Comparison of ENCODE assay signal across 27 cellular contexts in the genomic region with DNA sequence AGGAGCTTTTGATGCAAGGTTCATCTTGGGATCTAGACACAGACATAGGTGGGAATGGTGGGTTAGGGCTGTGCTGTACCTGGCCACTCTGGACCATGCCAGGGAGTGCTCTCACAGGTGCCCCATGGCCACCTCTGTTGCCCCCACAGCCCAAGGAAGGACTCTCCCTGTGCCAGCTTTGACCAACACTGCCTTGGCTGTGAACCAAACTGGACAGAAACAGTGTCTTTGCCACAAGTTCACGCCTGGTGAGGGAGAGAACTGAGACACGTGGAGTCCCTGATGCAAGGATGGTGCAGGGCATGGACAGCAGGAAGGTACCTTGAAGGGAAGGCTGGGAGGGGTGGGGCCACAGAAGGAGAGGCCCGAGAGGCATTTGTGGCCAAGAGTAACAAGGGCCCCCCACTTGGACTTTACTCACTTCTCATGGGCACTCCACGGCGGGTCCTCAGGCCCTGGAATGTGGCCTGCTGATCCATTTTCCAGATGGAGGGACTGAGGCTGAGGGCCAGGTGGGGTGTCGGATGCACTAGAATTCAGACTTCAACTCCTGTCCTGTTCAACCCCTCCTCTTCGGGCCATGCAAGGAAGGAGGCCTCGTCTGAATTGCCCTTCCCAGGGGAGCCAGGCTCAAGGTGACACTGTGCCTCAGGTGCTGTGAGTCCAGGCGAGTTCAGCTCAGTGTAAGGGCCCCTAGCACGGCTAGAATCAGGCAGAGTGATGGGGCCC.
"Had no signal": no experiment of that assay in that cellular context is flagged by ENCODE, and none has a peak within 500 bp of the region (broad histone marks: within the 10 kb centered on the region; RNA-seq: fewer than 3 reads in every experiment).

No MANE protein-coding gene starts in this region.

- H3K27me3 ChIP-seq: uterus had no signal

- H3K36me3 Mint-ChIP-seq: stimulated activated effector memory CD8-positive, alpha-beta T cell treated with anti-CD3 and anti-CD28 coated beads, Interleukin-12 subunit alpha, Interleukin-12 subunit beta, amount 100 ng/mL, for 72 hours; type B pancreatic cell had no signal

- H3K4me1 Mint-ChIP-seq: activated CD4-positive, alpha-beta memory T cell treated with anti-CD3 and anti-CD28 coated beads, Interleukin-2, amount 10 ng/mL, durations not matched to agents 7 days and 5 days; activated T-helper 17 cell treated with anti-CD3 and anti-CD28 coated beads, Interleukin-2, amount 50 U/mL, for 72 hours; naive B cell; neural crest cell; stimulated activated effector memory CD8-positive, alpha-beta T cell treated with anti-CD3 and anti-CD28 coated beads, Interleukin-12 subunit alpha, Interleukin-12 subunit beta, amount 100 ng/mL, for 72 hours had no signal

- H3K36me3 ChIP-seq: adrenal gland, cardiac muscle cell, heart right ventricle, left lung, uterus had no signal

- H3K9me3 Mint-ChIP-seq: type B pancreatic cell had no signal

- H3K4me3 Mint-ChIP-seq: activated CD4-positive, alpha-beta memory T cell treated with anti-CD3 and anti-CD28 coated beads, Interleukin-2, amount 10 ng/mL, durations not matched to agents 7 days and 5 days; activated CD4-positive, alpha-beta T cell treated with anti-CD3 and anti-CD28 coated beads, Interleukin-2, amount 10 ng/mL, durations not matched to agents 7 days and 5 days; activated T-cell treated with anti-CD3 and anti-CD28 coated beads, Interleukin-2, amount 50 U/mL, for 4 hours; activated T-helper 17 cell treated with anti-CD3 and anti-CD28 coated beads, Interleukin-2, amount 50 U/mL, for 72 hours; naive B cell; neural crest cell; stimulated activated effector memory CD8-positive, alpha-beta T cell treated with anti-CD3 and anti-CD28 coated beads, Interleukin-12 subunit alpha, Interleukin-12 subunit beta, amount 100 ng/mL, for 72 hours; stimulated activated naive CD8-positive, alpha-beta T cell treated with anti-CD3 and anti-CD28 coated beads, Interleukin-15, Interleukin-2, amounts not matched to agents 100 ng/mL and 50 ng/mL, for 24 hours; type B pancreatic cell had no signal

- H3K27ac ChIP-seq: adrenal gland, body of pancreas, cardiac muscle cell, heart right ventricle, left lung, skin epidermis, uterus had no signal

- DNase-seq: activated CD4-positive, alpha-beta memory T cell treated with anti-CD3 and anti-CD28 coated beads, Interleukin-2, amount 10 ng/mL, durations not matched to agents 7 days and 5 days; activated CD4-positive, alpha-beta T cell treated with anti-CD3 and anti-CD28 coated beads, Interleukin-2, amount 10 ng/mL, durations not matched to agents 7 days and 5 days; activated CD4-positive, CD25-positive, alpha-beta regulatory T cell treated with anti-CD3 and anti-CD28 coated beads, Interleukin-2, amount 50 U/mL, for 72 hours; activated gamma-delta T cell treated with Interleukin-2 at 50 U/mL for 16 hours; activated T-cell treated with anti-CD3 and anti-CD28 coated beads, Interleukin-2, amount 50 U/mL, for 4 hours; adrenal gland; body of pancreas; foreskin fibroblast; kidney glomerular epithelial cell; left lung; mammary epithelial cell; naive B cell; occipital lobe; stimulated activated CD4-positive, alpha-beta T cell treated with anti-CD3 and anti-CD28 coated beads, Interleukin-4, amount 100 ng/mL, for 24 hours; T-helper 2 cell; uterus had no signal

- H3K9me3 ChIP-seq: body of pancreas, uterus had no signal

- FAIRE-seq: endothelial cell of umbilical vein had no signal

- H3K4me1 ChIP-seq: adrenal gland, body of pancreas, heart right ventricle, left lung, uterus had no signal

- H3K27ac Mint-ChIP-seq: activated CD4-positive, alpha-beta memory T cell treated with anti-CD3 and anti-CD28 coated beads, Interleukin-2, amount 10 ng/mL, durations not matched to agents 7 days and 5 days; activated CD4-positive, alpha-beta T cell treated with anti-CD3 and anti-CD28 coated beads, Interleukin-2, amount 10 ng/mL, durations not matched to agents 7 days and 5 days; activated naive CD4-positive, alpha-beta T cell treated with anti-CD3 and anti-CD28 coated beads, Interleukin-2, amount 50 U/mL, for 72 hours; activated T-helper 17 cell treated with anti-CD3 and anti-CD28 coated beads, Interleukin-2, amount 50 U/mL, for 72 hours; naive B cell; stimulated activated effector memory CD8-positive, alpha-beta T cell treated with anti-CD3 and anti-CD28 coated beads, Interleukin-12 subunit alpha, Interleukin-12 subunit beta, amount 100 ng/mL, for 72 hours; stimulated activated naive CD8-positive, alpha-beta T cell treated with anti-CD3 and anti-CD28 coated beads, Interleukin-15, Interleukin-2, amounts not matched to agents 100 ng/mL and 50 ng/mL, for 24 hours; type B pancreatic cell had no signal

- H3K4me3 ChIP-seq: adrenal gland, body of pancreas, cardiac muscle cell, heart right ventricle, left lung, skin epidermis, uterus had no signal

- ATAC-seq: activated naive CD4-positive, alpha-beta T cell treated with anti-CD3 and anti-CD28 coated beads, Interleukin-2, amount 50 U/mL, for 72 hours; activated T-cell treated with anti-CD3 and anti-CD28 coated beads, Interleukin-2, amount 50 U/mL, for 4 hours; activated T-helper 17 cell treated with anti-CD3 and anti-CD28 coated beads, Interleukin-2, amount 50 U/mL, for 72 hours; body of pancreas; heart right ventricle; left lung; sciatic nerve; stimulated activated effector memory CD8-positive, alpha-beta T cell treated with anti-CD3 and anti-CD28 coated beads, Interleukin-12 subunit alpha, Interleukin-12 subunit beta, amount 100 ng/mL, for 72 hours had no signal
